ENCODE assay signal across 14 cellular contexts in the genomic region with DNA sequence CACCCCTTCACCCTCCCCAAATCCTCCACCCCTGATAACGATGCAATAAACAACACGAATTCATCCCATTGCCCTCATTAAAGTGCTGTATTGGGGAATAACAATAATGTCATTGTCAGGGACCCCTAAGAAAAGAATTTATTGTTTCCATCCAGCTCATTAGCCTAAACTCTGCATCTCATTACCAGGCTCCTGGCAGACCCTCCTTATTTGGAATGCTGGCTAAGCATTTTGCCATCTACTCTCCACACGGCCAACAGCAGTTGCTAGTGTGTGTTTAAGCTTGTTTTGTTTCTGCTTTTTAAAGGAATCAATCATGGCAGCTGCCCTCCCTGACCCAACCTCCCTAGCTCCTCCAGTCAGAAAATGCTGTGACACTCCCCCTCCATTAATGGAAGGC.
"Had no signal": no experiment of that assay in that cellular context is flagged by ENCODE, and none has a peak within 500 bp of the region (broad histone marks: within the 10 kb centered on the region; RNA-seq: fewer than 3 reads in every experiment).

No MANE protein-coding gene starts in this region.

- H3K4me3 ChIP-seq: lower lobe of right lung, prostate gland, spleen, suprapubic skin, upper lobe of right lung had no signal

- H3K27me3 Mint-ChIP-seq: activated naive CD4-positive, alpha-beta T cell treated with anti-CD3 and anti-CD28 coated beads, Interleukin-2, amount 50 U/mL, for 24 hours; naive B cell; stimulated activated naive B cell treated with anti-CD40 and anti-IgM and Interleukin-4, amounts not matched to agents 10 μg/mL and 1 μg/mL and 100 μg/mL, for 72 hours had no signal

- H3K27me3 ChIP-seq: spleen, suprapubic skin, upper lobe of right lung had no signal

- H3K27ac Mint-ChIP-seq: activated naive CD4-positive, alpha-beta T cell treated with anti-CD3 and anti-CD28 coated beads, Interleukin-2, amount 50 U/mL, for 24 hours; stimulated activated naive B cell treated with anti-CD40 and anti-IgM and Interleukin-4, amounts not matched to agents 10 μg/mL and 1 μg/mL and 100 μg/mL, for 72 hours had no signal

- ATAC-seq: lower lobe of right lung, sciatic nerve, upper lobe of right lung had no signal

- H3K36me3 ChIP-seq: lower lobe of right lung, prostate gland, suprapubic skin, upper lobe of right lung had no signal

- H3K9me3 ChIP-seq: lower lobe of right lung, prostate gland, spleen, suprapubic skin, upper lobe of right lung had no signal

- H3K4me1 Mint-ChIP-seq: activated naive CD4-positive, alpha-beta T cell treated with anti-CD3 and anti-CD28 coated beads, Interleukin-2, amount 50 U/mL, for 24 hours; naive B cell had no signal

- H3K27ac ChIP-seq: lower lobe of right lung, prostate gland, spleen, suprapubic skin, upper lobe of right lung had no signal

- H3K4me1 ChIP-seq: lower lobe of right lung, prostate gland, spleen, suprapubic skin, upper lobe of right lung had no signal

- H3K9me3 Mint-ChIP-seq: activated naive CD4-positive, alpha-beta T cell treated with anti-CD3 and anti-CD28 coated beads, Interleukin-2, amount 50 U/mL, for 24 hours; naive B cell; stimulated activated naive B cell treated with anti-CD40 and anti-IgM and Interleukin-4, amounts not matched to agents 10 μg/mL and 1 μg/mL and 100 μg/mL, for 72 hours had no signal

- H3K4me3 Mint-ChIP-seq: activated naive CD4-positive, alpha-beta T cell treated with anti-CD3 and anti-CD28 coated beads, Interleukin-2, amount 50 U/mL, for 24 hours; naive B cell; stimulated activated naive B cell treated with anti-CD40 and anti-IgM and Interleukin-4, amounts not matched to agents 10 μg/mL and 1 μg/mL and 100 μg/mL, for 72 hours had no signal

- DNase-seq: activated CD4-positive, alpha-beta T cell treated with anti-CD3 and anti-CD28 coated beads, Interleukin-2, amount 50 U/mL, for 1 hour; activated T-cell treated with anti-CD3 and anti-CD28 coated beads, Interleukin-2, amount 50 U/mL, for 1 hour; foreskin melanocyte; lower lobe of right lung; naive B cell; occipital lobe; spleen; stimulated activated CD4-positive, alpha-beta T cell treated with anti-CD3 and anti-CD28 coated beads, Interleukin-1b, Interleukin-23, amount 100 ng/mL, for 48 hours; stimulated activated naive B cell treated with anti-CD40 and anti-IgM and Interleukin-4, amounts not matched to agents 10 μg/mL and 1 μg/mL and 100 μg/mL, for 72 hours; upper lobe of right lung had no signal
